Comparison of ENCODE assay signal across 8 cellular contexts in genomic region chr11:67053896-67054850, GRCh38. TPM values are rescaled to one million over a fixed set of nuclear protein-coding genes. Genes with fewer than 3 reads are reported as not detected.
DNase-seq lines count a peak whose midpoint lies in the region; ATAC-seq, FAIRE-seq and TF ChIP-seq lines count a peak whose summit lies in the region.

No MANE protein-coding gene starts in this region.

- FAIRE-seq in HTR-8/SVneo (lab: Jason Lieb, UNC) = peak; percentile 82

- TF ChIP-seq EP300 in SK-N-SH (IDR thresholded peaks at IDR 0.05; ENCODE audit: borderline replicate concordance in 1 of 2, low read depth in 1 of 2, low read length in 1 of 2) = no peak

- CTCF ChIA-PET in SK-N-SH (lab: Yijun Ruan, JAX) = interaction anchor here (0.6 to 4.2 kb wide), 33 partner anchors 8 to 329 kb away, joined by 3 to 25 read pairs (median 4); no protein-coding TSS in a partner anchor

- H3K79me2 ChIP-seq in DOHH2 (ENCODE audit: control insufficient read depth, low read length) (no peaks in the 10 kb centered on the region), SK-N-SH (ENCODE audit: insufficient read depth) (no peaks in the 10 kb centered on the region)

- H3K27me3 ChIP-seq in DOHH2 (ENCODE audit: control insufficient read depth, low read length) = peaks cover 58% of the 10 kb centered on the region
- H3K27me3 ChIP-seq in SK-N-SH (ENCODE audit: insufficient read depth) = no peaks in the 10 kb centered on the region
- H3K27me3 ChIP-seq in kidney epithelial cell (ENCODE audit: control insufficient read depth, insufficient read depth, low read length) = no peaks in the 10 kb centered on the region

- H3K4me3 ChIP-seq in DOHH2 (ENCODE audit: low read length) (no peak overlapping the region), SK-N-SH (ENCODE audit: low read depth in 2 of 2, low read length in 1 of 2) (no peak overlapping the region; a peak in 1 of 4 replicates), kidney epithelial cell (ENCODE audit: low read depth, low read length) (no peak overlapping the region)

- H3K36me3 ChIP-seq in DOHH2 (ENCODE audit: control insufficient read depth, low read length) (no peaks in the 10 kb centered on the region), SK-N-SH (replicated peaks in 1 of 2; ENCODE audit: control insufficient read depth in 1 of 2, insufficient read depth in 2 of 2, low read length in 1 of 2) (no peaks in the 10 kb centered on the region), kidney epithelial cell (ENCODE audit: control insufficient read depth, insufficient read depth, low read length) (no peaks in the 10 kb centered on the region)

- TF ChIP-seq CTCF in DOHH2 (IDR thresholded peaks at IDR 0.05; ENCODE audit: low read depth, low read length, poor library complexity, severe bottlenecking) = peak; percentile 78
- peak; percentile 79 for TF ChIP-seq CTCF in SK-N-SH (IDR thresholded peaks at IDR 0.05)
- peak; percentile 90 for TF ChIP-seq CTCF in kidney epithelial cell (IDR thresholded peaks at IDR 0.05; ENCODE audit: insufficient read depth, low read length, poor library complexity, severe bottlenecking)

- H3K9me3 ChIP-seq in DOHH2 (ENCODE audit: control insufficient read depth, insufficient read depth, low read length) = no peaks in the 10 kb centered on the region
- no peaks in the 10 kb centered on the region for H3K9me3 ChIP-seq in SK-N-SH

- H4K20me1 ChIP-seq in DOHH2 (ENCODE audit: control insufficient read depth, insufficient read depth, low read depth, low read length) (no peaks in the 10 kb centered on the region), SK-N-SH (ENCODE audit: insufficient read depth) (no peaks in the 10 kb centered on the region)

- DNase-seq in HTR-8/SVneo (ENCODE audit: insufficient read length, low spot score) (peak; percentile 81), SK-N-SH (peak; percentile 92), T47D (ENCODE audit: low read depth in 1 of 2, low spot score in 1 of 2) (peak; percentile 78 to 94), kidney epithelial cell (ENCODE audit: low read depth) (no peak)
- DNase-seq in stimulated activated CD4-positive, alpha-beta T cell treated with anti-CD3 and anti-CD28 coated beads, Interleukin-1b, Interleukin-23, amount 100 ng/mL, for 48 hours = peak; percentile 47

- WGBS in SK-N-SH (ENCODE audit: low lambda C conversion rate) = 49% methylated on average over 16 of the region's 16 CpGs

- in situ Hi-C loops in T47D (cut with HindIII; ENCODE audit: low pct_unique_long_range_greater_than_20kb, low sequenced_read_pairs) = no loop called here

- H3F3A ChIP-seq in DOHH2 (ENCODE audit: control insufficient read depth, insufficient read depth) (no peaks in the 10 kb centered on the region), SK-N-SH (replicated peaks; ENCODE audit: insufficient read depth) (peaks cover 7% of the 10 kb centered on the region)

- no peak overlapping the region for H3K9ac ChIP-seq in SK-N-SH

- H3K4me1 ChIP-seq in DOHH2 (ENCODE audit: control insufficient read depth, low read length) (peaks cover 8% of the 10 kb centered on the region), SK-N-SH (ENCODE audit: control insufficient read depth in 1 of 2, insufficient read depth in 2 of 2, low read depth in 1 of 2, low read length in 1 of 2) (peaks cover 9 to 12% of the 10 kb centered on the region in 2 experiments; a peak in 2 of 4 replicates)

- no peak overlapping the region for H3K4me2 ChIP-seq in DOHH2 (ENCODE audit: low read length)
- H3K4me2 ChIP-seq in SK-N-SH = peak overlapping the region; percentile 35; the same call in 1 of the 2 replicates

- peak overlapping the region; percentile 71; the same call in 1 of the 2 replicates for H2AFZ ChIP-seq in SK-N-SH (ENCODE audit: low read depth)

- H3K9me2 ChIP-seq in DOHH2 (replicated peaks; ENCODE audit: control insufficient read depth, low read length) = no peaks in the 10 kb centered on the region
- H3K9me2 ChIP-seq in SK-N-SH = no peaks in the 10 kb centered on the region

- no peak overlapping the region for H3K27ac ChIP-seq in DOHH2 (ENCODE audit: low read depth, low read length)
- H3K27ac ChIP-seq in SK-N-SH (ENCODE audit: low read depth in 2 of 2, low read length in 1 of 2) = peak overlapping the region in 1 of 2 experiments; percentile 59; a peak in 2 of 4 replicates

- ATAC-seq in HG03196 (IDR thresholded peaks at IDR 0.05; ENCODE audit: unreplicated experiment) (no peak), GM21529 (IDR thresholded peaks at IDR 0.05; ENCODE audit: unreplicated experiment) (no peak)

- peak; percentile 75 for TF ChIP-seq RAD21 in SK-N-SH (IDR thresholded peaks at IDR 0.05; ENCODE audit: low read length)

- POLR2A ChIA-PET in SK-N-SH (lab: Yijun Ruan, JAX) = interaction anchor here (1.1 kb wide), 1 partner anchor 19 kb away, joined by 3 read pairs; no protein-coding TSS in a partner anchor

TF ChIP-seq in SK-N-SH, 30 proteins besides CTCF, POLR2A, EP300 and RAD21:
- TF ChIP-seq FOXM1 (IDR thresholded peaks at IDR 0.05; ENCODE audit: low read depth) (no peak), REST (IDR thresholded peaks at IDR 0.05; ENCODE audit: low read depth, low read length) (no peak), FOSL2 (IDR thresholded peaks at IDR 0.05; ENCODE audit: borderline replicate concordance, low read depth) (peak; percentile 15; the same call in 1 of the 2 replicates), SMC3 (IDR thresholded peaks at IDR 0.05; ENCODE audit: low read depth, low read length) (peak; percentile 61), JUND (IDR thresholded peaks at IDR 0.05) (no peak)
TF ChIP-seq in SK-N-SH: peak in this region for 2.

RNA-seq across cellular contexts. Expression of gene RHOD, which starts 2.5 kb away (rescaled TPM):
- 0.06 TPM in 1 of 2 replicates, not detected in the other for polyA plus RNA-seq in SK-N-SH (2012; rRNA removed)
- polyA plus RNA-seq in SK-N-SH (2012; cell fraction: cytosol; rRNA removed) = not detected in 2 replicates
- polyA plus RNA-seq in SK-N-SH (2012; cell fraction: nucleus; rRNA removed) = 0.18 and 0.20 TPM in 2 replicates
- 97.0 and 112 TPM in 2 replicates for total RNA-seq in kidney epithelial cell

RNA-seq across cellular contexts. Expression of gene SYT12, which starts 31.2 kb away (rescaled TPM):
- 0.52 and 0.61 TPM in 2 replicates for polyA plus RNA-seq in SK-N-SH (2012; rRNA removed)
- 0.30 and 0.39 TPM in 2 replicates for polyA plus RNA-seq in SK-N-SH (2012; cell fraction: cytosol; rRNA removed)
- 1.2 and 1.5 TPM in 2 replicates for polyA plus RNA-seq in SK-N-SH (2012; cell fraction: nucleus; rRNA removed)
- total RNA-seq in kidney epithelial cell = 0.08 and 0.48 TPM in 2 replicates
